In the genomic region with DNA sequence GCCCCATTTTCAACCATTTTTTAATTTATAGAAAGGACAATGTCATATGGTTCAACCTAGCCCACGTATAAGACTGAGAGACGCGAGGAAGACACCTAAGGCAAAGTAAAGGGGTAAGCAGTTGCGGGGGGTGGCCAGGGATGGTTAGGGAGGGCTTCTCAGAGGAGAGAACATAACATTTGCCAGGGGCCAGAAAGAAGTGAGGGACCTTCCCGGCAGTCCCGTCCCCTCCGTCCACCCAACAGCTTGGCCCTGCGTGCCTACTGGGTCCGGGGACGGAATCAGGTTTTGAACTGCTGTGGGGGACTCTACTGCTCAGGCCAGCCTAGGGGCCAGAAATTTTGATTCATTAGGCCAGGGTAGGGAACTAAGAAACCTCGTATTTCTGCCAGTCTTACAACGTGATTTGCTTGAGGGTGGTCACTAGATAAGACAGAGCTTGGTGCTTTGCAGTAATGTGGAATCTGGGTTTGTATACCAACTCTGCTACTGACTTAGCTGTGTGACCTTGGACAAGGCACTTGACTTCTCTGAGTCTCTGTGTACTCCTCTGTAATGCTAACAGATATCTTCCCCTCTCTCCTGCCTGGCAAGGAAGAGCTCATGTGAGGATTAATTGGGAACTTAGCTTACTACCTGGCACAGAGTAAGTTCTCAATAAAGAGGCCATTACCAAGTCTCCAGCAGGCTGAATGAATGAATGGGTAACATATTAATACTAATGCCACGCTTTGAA, we compare ENCODE assay signal across 13 cellular contexts. TPM values are rescaled to one million over a fixed set of nuclear protein-coding genes. Genes with fewer than 3 reads are reported as not detected.
DNase-seq lines count a peak whose midpoint lies in the region; ATAC-seq, FAIRE-seq and TF ChIP-seq lines count a peak whose summit lies in the region.
"Had no signal": no experiment of that assay in that cellular context is flagged by ENCODE, and none has a peak within 500 bp of the region (broad histone marks: within the 10 kb centered on the region; RNA-seq: fewer than 3 reads in every experiment).

No MANE protein-coding gene starts in this region.

- H3K4me1 Mint-ChIP-seq in activated CD8-positive, alpha-beta memory T cell treated with anti-CD3 and anti-CD28 coated beads, Interleukin-2, amount 10 ng/mL, durations not matched to agents 7 days and 5 days, result peaks cover 7% of the 10 kb centered on the region
- peaks cover 1% of the 10 kb centered on the region for H3K4me1 Mint-ChIP-seq in astrocyte (ENCODE audit: low read depth, unreplicated experiment)

- H3K79me1 ChIP-seq in mesendoderm (ENCODE audit: low read length), result no peaks in the 10 kb centered on the region

- H2BK120ac ChIP-seq in mesendoderm (ENCODE audit: low read depth, low read length), result no peak overlapping the region

- no peak overlapping the region for H3K4ac ChIP-seq in mesendoderm (ENCODE audit: low read depth, low read length)

- WGBS in mesendoderm (ENCODE audit: extremely low coverage, insufficient coverage, low lambda C conversion rate), result no CpG with 5 or more reads among the region's 13 CpGs
- 55 to 76% (median 64%) methylated on average over 12 to 13 of the region's 13 CpGs for WGBS in stomach, 5 donors

- DNase-seq in activated CD8-positive, alpha-beta memory T cell treated with anti-CD3 and anti-CD28 coated beads, Interleukin-2, amount 10 ng/mL, durations not matched to agents 7 days and 5 days, result peak; percentile 37
- no peak for DNase-seq in activated CD8-positive, alpha-beta memory T cell treated with anti-CD3 and anti-CD28 coated beads for 24 hours
- DNase-seq in astrocyte (ENCODE audit: low read depth) (no peak), mesendoderm (no peak), stomach (no peak), iPS-NIHi7 (ENCODE audit: extremely low spot score) (no peak), putamen (ENCODE audit: low spot score) (no peak), RCC 7860 (ENCODE audit: low spot score) (no peak)
- DNase-seq: activated CD4-positive, CD25-positive, alpha-beta regulatory T cell; NCI-H1436; OCI-M1; tibial artery had no signal

- no peaks in the 10 kb centered on the region for H3K36me3 ChIP-seq in astrocyte (ENCODE audit: insufficient read depth, low read length)
- no peaks in the 10 kb centered on the region for H3K36me3 ChIP-seq in mesendoderm (ENCODE audit: control insufficient read depth, insufficient read depth, low read length)
- H3K36me3 ChIP-seq in stomach, result no peaks in the 10 kb centered on the region
- H3K36me3 ChIP-seq: tibial artery had no signal

- FAIRE-seq in astrocyte (lab: Jason Lieb, UNC), result no peak
- FAIRE-seq in RCC 7860 (lab: Jason Lieb, UNC), result no peak
- FAIRE-seq: G401.6 had no signal

- no peak for TF ChIP-seq POLR2A in stomach (IDR thresholded peaks at IDR 0.05)

- intact Hi-C loops in stomach (cut with DNase I; ENCODE audit: low total_unique reads), result no loop called here

- no peaks in the 10 kb centered on the region for H3K9me3 Mint-ChIP-seq in activated CD8-positive, alpha-beta memory T cell treated with anti-CD3 and anti-CD28 coated beads, Interleukin-2, amount 10 ng/mL, durations not matched to agents 7 days and 5 days (ENCODE audit: low read depth)
- H3K9me3 Mint-ChIP-seq in astrocyte (ENCODE audit: unreplicated experiment), result no peaks in the 10 kb centered on the region

- H2BK15ac ChIP-seq in mesendoderm (replicated peaks; ENCODE audit: low read depth), result no peak overlapping the region

- H3K9me3 ChIP-seq in astrocyte (ENCODE audit: insufficient read depth, low read depth, low read length) (no peaks in the 10 kb centered on the region), stomach (no peaks in the 10 kb centered on the region)
- H3K9me3 ChIP-seq: tibial artery had no signal

- no peak for TF ChIP-seq CTCF in astrocyte (IDR thresholded peaks at IDR 0.05; ENCODE audit: insufficient read depth, low read depth, low read length)
- TF ChIP-seq CTCF in stomach (IDR thresholded peaks at IDR 0.05), result no peak

- H3K4me3 Mint-ChIP-seq in activated CD8-positive, alpha-beta memory T cell treated with anti-CD3 and anti-CD28 coated beads, Interleukin-2, amount 10 ng/mL, durations not matched to agents 7 days and 5 days, result peak overlapping the region; percentile 55
- no peak overlapping the region for H3K4me3 Mint-ChIP-seq in astrocyte (ENCODE audit: unreplicated experiment)

- no peak overlapping the region for H3K18ac ChIP-seq in mesendoderm (ENCODE audit: low read length)

- no peak for ATAC-seq in activated CD8-positive, alpha-beta memory T cell treated with anti-CD3 and anti-CD28 coated beads, Interleukin-2, amount 10 ng/mL, durations not matched to agents 7 days and 5 days

- no peak overlapping the region for H4K8ac ChIP-seq in mesendoderm (ENCODE audit: low read depth, low read length)

- TF ChIP-seq EP300 in stomach (IDR thresholded peaks at IDR 0.05), result no peak

- no peaks in the 10 kb centered on the region for H4K20me1 ChIP-seq in astrocyte (ENCODE audit: insufficient read depth, low read length)

- H3K4me2 ChIP-seq in astrocyte (ENCODE audit: low read length) (peak overlapping the region; percentile 80), mesendoderm (ENCODE audit: low read length) (peak overlapping the region; percentile 80)

- H3K27me3 ChIP-seq in astrocyte (ENCODE audit: insufficient read depth, low read length) (peaks cover 60% of the 10 kb centered on the region), mesendoderm (ENCODE audit: insufficient read depth, low read length, poor library complexity) (peaks cover 18% of the 10 kb centered on the region), stomach (peaks cover 0 to 73% (median 26%) of the 10 kb centered on the region in 3 donors)

- no peak overlapping the region for H3K23ac ChIP-seq in mesendoderm (ENCODE audit: low read length)

- H3K27ac Mint-ChIP-seq in activated CD8-positive, alpha-beta memory T cell treated with anti-CD3 and anti-CD28 coated beads, Interleukin-2, amount 10 ng/mL, durations not matched to agents 7 days and 5 days, result no peak overlapping the region
- H3K27ac Mint-ChIP-seq in astrocyte (ENCODE audit: unreplicated experiment), result no peak overlapping the region

- H2AFZ ChIP-seq in astrocyte (ENCODE audit: low read depth, low read length), result no peak overlapping the region

- peaks cover 71% of the 10 kb centered on the region for H3K27me3 Mint-ChIP-seq in activated CD8-positive, alpha-beta memory T cell treated with anti-CD3 and anti-CD28 coated beads, Interleukin-2, amount 10 ng/mL, durations not matched to agents 7 days and 5 days
- H3K27me3 Mint-ChIP-seq in astrocyte (ENCODE audit: low read depth, unreplicated experiment), result peaks cover 62% of the 10 kb centered on the region

- CTCF ChIA-PET in activated CD8-positive, alpha-beta memory T cell treated with anti-CD3 and anti-CD28 coated beads, Interleukin-2, amount 10 ng/mL, durations not matched to agents 7 days and 5 days (lab: Charles Lee), result interaction anchor here (0.9 to 1.1 kb wide), 2 partner anchors 38 to 53 kb away, joined by 3 to 4 read pairs; no protein-coding TSS in a partner anchor

- H3K79me2 ChIP-seq in astrocyte (ENCODE audit: insufficient read depth, low read length), result no peaks in the 10 kb centered on the region
- no peaks in the 10 kb centered on the region for H3K79me2 ChIP-seq in mesendoderm (ENCODE audit: control insufficient read depth, insufficient read depth, low read length)

- H3K36me3 Mint-ChIP-seq in activated CD8-positive, alpha-beta memory T cell treated with anti-CD3 and anti-CD28 coated beads, Interleukin-2, amount 10 ng/mL, durations not matched to agents 7 days and 5 days, result no peaks in the 10 kb centered on the region
- no peaks in the 10 kb centered on the region for H3K36me3 Mint-ChIP-seq in astrocyte (ENCODE audit: low read depth, unreplicated experiment)

- H3K4me3 ChIP-seq in astrocyte (ENCODE audit: insufficient read depth, low read depth, low read length), result no peak overlapping the region
- no peak overlapping the region for H3K4me3 ChIP-seq in mesendoderm (ENCODE audit: low read length)
- H3K4me3 ChIP-seq in stomach, result peak overlapping the region; percentile 48 to 56 (median 52)

- H2BK5ac ChIP-seq in mesendoderm (ENCODE audit: low read length), result no peak overlapping the region

- H3K4me1 ChIP-seq in astrocyte (ENCODE audit: insufficient read depth, low read length) (peaks cover 10% of the 10 kb centered on the region), mesendoderm (ENCODE audit: control insufficient read depth, low read depth, low read length) (no peaks in the 10 kb centered on the region), stomach (peaks cover 10 to 20% (median 16%) of the 10 kb centered on the region in 4 donors)

- peak overlapping the region; percentile 37 for H3K56ac ChIP-seq in mesendoderm (ENCODE audit: low read length)

- H3K9ac ChIP-seq in astrocyte (ENCODE audit: low read length) (no peak overlapping the region), mesendoderm (ENCODE audit: low read length) (no peak overlapping the region)

- no peak overlapping the region for H2AK5ac ChIP-seq in mesendoderm (ENCODE audit: low read length)

- H3K27ac ChIP-seq in astrocyte (ENCODE audit: low read depth, low read length) (no peak overlapping the region), mesendoderm (ENCODE audit: low read depth, low read length) (no peak overlapping the region), stomach (no peak overlapping the region)
- H3K27ac ChIP-seq: tibial artery had no signal

- H4K5ac ChIP-seq in mesendoderm (ENCODE audit: low read length), result no peak overlapping the region

RNA-seq across cellular contexts. Expression of gene SLC6A20, which starts 0.7 kb away (rescaled TPM):
- under 1 TPM in 1 of 2 experiments, not detected in 1; 0.05 TPM for total RNA-seq in activated CD8-positive, alpha-beta memory T cell treated with anti-CD3 and anti-CD28 coated beads, Interleukin-2, amount 10 ng/mL, durations not matched to agents 7 days and 5 days
- total RNA-seq in astrocyte (not detected in 2 replicates), stomach (under 1 TPM in 3 of 5 donors, not detected in 2; 0.14 to 0.73 (median 0.58) TPM)
- 0.03 TPM for polyA plus RNA-seq in mesendoderm (2013, experiment 1 of 2)
- polyA plus RNA-seq in mesendoderm (2013, experiment 2 of 2), result 0.03 TPM
- 1 to 10 TPM in 1 of 3 donors, under 1 TPM in 1, not detected in 1; 0.10 to 2.6 TPM for polyA plus RNA-seq in stomach

RNA-seq across cellular contexts. Expression of gene LZTFL1, which starts 44.8 kb away (rescaled TPM):
- 1 to 10 TPM; 6.1 to 9.3 TPM for total RNA-seq in activated CD8-positive, alpha-beta memory T cell treated with anti-CD3 and anti-CD28 coated beads, Interleukin-2, amount 10 ng/mL, durations not matched to agents 7 days and 5 days
- 20.6 and 25.9 TPM in 2 replicates for total RNA-seq in astrocyte
- polyA plus RNA-seq in mesendoderm (2013, experiment 1 of 2), result 17.3 TPM
- polyA plus RNA-seq in mesendoderm (2013, experiment 2 of 2), result 16.3 TPM
- 10 to 100 TPM in 3 of 5 donors, 1 to 10 TPM in 2; 3.8 to 62.4 (median 25.0) TPM for total RNA-seq in stomach
- 1 to 10 TPM; 5.3 to 8.6 (median 6.0) TPM for polyA plus RNA-seq in stomach

Comparison
In these comparisons a context has a peak if more than half of its experiments do, and no peak if none do; other contexts are left out.
1. H3K4me3 ChIP-seq: peak in stomach (4 of 4); none in astrocyte (single experiment) and mesendoderm (single experiment).